1 cellular context compared by ENCODE assay signal in genomic region chr14:37172024-37172869, GRCh38.
TF ChIP-seq lines count a peak whose summit lies in the region.

TSS of gene SLC25A21 (minus strand) at chr14:37172606.

TF ChIP-seq in HepG2, 621 proteins besides CTCF, POLR2A, EP300 and RAD21 (continued from another document and continues in another):
- peak; percentile 95 for TF ChIP-seq ZNF280D (CRISPR knock-in tag; IDR thresholded peaks at IDR 0.05)
- peak; percentile 100 for TF ChIP-seq KLF13 (CRISPR knock-in tag; IDR thresholded peaks at IDR 0.05)
- peak; percentile 51; the same call in 1 of the 2 replicates for TF ChIP-seq ZSCAN30 (CRISPR knock-in tag; IDR thresholded peaks at IDR 0.05)
- peak; percentile 83 for TF ChIP-seq ZNF12 (CRISPR knock-in tag; IDR thresholded peaks at IDR 0.05)
- peak; percentile 90; the same call in 1 of the 2 replicates for TF ChIP-seq ZNF614 (CRISPR knock-in tag; IDR thresholded peaks at IDR 0.05; ENCODE audit: borderline replicate concordance)
- peak; percentile 56; the same call in 1 of the 2 replicates for TF ChIP-seq HDAC6 (IDR thresholded peaks at IDR 0.05; ENCODE audit: low read depth, low read length)
- peak; percentile 96; the same call in 1 of the 2 replicates for TF ChIP-seq MTA1 (CRISPR knock-in tag; IDR thresholded peaks at IDR 0.05; ENCODE audit: borderline replicate concordance)
- TF ChIP-seq TEAD2 (CRISPR knock-in tag; IDR thresholded peaks at IDR 0.05) = peak; percentile 91; the same call in 1 of the 2 replicates
- TF ChIP-seq ZNF564 (CRISPR knock-in tag; IDR thresholded peaks at IDR 0.05) = peak; percentile 97
- TF ChIP-seq THAP11 (CRISPR knock-in tag; IDR thresholded peaks at IDR 0.05) = peak; percentile 93
- TF ChIP-seq HDAC2 (CRISPR knock-in tag; IDR thresholded peaks at IDR 0.05) = peak; percentile 90
- TF ChIP-seq ELF3 (CRISPR knock-in tag; IDR thresholded peaks at IDR 0.05) = peak; percentile 74
- TF ChIP-seq, protein P1, sequence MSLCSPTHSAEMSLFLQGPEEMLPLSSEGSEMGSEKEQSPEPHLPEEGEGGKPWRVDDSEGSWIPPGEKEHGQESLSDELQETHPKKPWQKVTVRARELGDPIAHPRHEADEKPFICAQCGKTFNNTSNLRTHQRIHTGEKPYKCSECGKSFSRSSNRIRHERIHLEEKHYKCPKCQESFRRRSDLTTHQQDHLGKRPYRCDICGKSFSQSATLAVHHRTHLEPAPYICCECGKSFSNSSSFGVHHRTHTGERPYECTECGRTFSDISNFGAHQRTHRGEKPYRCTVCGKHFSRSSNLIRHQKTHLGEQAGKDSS (CRISPR knock-in tag; IDR thresholded peaks at IDR 0.05; ENCODE audit: borderline replicate concordance, low read depth) = peak; percentile 98
- TF ChIP-seq FOXK2 (IDR thresholded peaks at IDR 0.05) = no peak
- peak; percentile 96 for TF ChIP-seq SNAPC2 (CRISPR knock-in tag; IDR thresholded peaks at IDR 0.05)
- TF ChIP-seq HHEX (CRISPR knock-in tag; IDR thresholded peaks at IDR 0.05) = peak; percentile 81; the same call in 1 of the 2 replicates
- peak; percentile 95 for TF ChIP-seq ZNF264 (CRISPR knock-in tag; IDR thresholded peaks at IDR 0.05)
- peak; percentile 97 for TF ChIP-seq ZNF558 (CRISPR knock-in tag; IDR thresholded peaks at IDR 0.05; ENCODE audit: borderline replicate concordance)
- peak; percentile 98 for TF ChIP-seq ZFP41 (CRISPR knock-in tag; IDR thresholded peaks at IDR 0.05; ENCODE audit: borderline replicate concordance)
- TF ChIP-seq, protein P2, sequence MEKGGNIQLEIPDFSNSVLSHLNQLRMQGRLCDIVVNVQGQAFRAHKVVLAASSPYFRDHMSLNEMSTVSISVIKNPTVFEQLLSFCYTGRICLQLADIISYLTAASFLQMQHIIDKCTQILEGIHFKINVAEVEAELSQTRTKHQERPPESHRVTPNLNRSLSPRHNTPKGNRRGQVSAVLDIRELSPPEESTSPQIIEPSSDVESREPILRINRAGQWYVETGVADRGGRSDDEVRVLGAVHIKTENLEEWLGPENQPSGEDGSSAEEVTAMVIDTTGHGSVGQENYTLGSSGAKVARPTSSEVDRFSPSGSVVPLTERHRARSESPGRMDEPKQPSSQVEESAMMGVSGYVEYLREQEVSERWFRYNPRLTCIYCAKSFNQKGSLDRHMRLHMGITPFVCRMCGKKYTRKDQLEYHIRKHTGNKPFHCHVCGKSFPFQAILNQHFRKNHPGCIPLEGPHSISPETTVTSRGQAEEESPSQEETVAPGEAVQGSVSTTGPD (CRISPR knock-in tag; IDR thresholded peaks at IDR 0.05) = peak; percentile 86
- peak; percentile 92 for TF ChIP-seq PHF5A (CRISPR knock-in tag; IDR thresholded peaks at IDR 0.05; ENCODE audit: low read depth, unreplicated experiment)
- TF ChIP-seq ZBTB7A (CRISPR knock-in tag; IDR thresholded peaks at IDR 0.05) = peak; percentile 93
- TF ChIP-seq, protein P3, sequence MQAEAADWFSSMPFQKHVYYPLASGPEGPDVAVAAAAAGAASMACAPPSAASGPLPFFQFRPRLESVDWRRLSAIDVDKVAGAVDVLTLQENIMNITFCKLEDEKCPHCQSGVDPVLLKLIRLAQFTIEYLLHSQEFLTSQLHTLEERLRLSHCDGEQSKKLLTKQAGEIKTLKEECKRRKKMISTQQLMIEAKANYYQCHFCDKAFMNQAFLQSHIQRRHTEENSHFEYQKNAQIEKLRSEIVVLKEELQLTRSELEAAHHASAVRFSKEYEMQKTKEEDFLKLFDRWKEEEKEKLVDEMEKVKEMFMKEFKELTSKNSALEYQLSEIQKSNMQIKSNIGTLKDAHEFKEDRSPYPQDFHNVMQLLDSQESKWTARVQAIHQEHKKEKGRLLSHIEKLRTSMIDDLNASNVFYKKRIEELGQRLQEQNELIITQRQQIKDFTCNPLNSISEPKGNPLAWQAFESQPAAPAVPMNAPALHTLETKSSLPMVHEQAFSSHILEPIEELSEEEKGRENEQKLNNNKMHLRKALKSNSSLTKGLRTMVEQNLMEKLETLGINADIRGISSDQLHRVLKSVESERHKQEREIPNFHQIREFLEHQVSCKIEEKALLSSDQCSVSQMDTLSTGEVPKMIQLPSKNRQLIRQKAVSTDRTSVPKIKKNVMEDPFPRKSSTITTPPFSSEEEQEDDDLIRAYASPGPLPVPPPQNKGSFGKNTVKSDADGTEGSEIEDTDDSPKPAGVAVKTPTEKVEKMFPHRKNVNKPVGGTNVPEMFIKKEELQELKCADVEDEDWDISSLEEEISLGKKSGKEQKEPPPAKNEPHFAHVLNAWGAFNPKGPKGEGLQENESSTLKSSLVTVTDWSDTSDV (CRISPR knock-in tag; IDR thresholded peaks at IDR 0.05) = peak; percentile 98
- TF ChIP-seq KAT8 (CRISPR knock-in tag; IDR thresholded peaks at IDR 0.05) = peak; percentile 97
- peak; percentile 87 for TF ChIP-seq YY1 (IDR thresholded peaks at IDR 0.05; ENCODE audit: insufficient read depth, insufficient replicate concordance, low read depth, low read length)
- TF ChIP-seq NFE2L1 (CRISPR knock-in tag; IDR thresholded peaks at IDR 0.05; ENCODE audit: borderline replicate concordance) = peak; percentile 99
- TF ChIP-seq, protein P4, sequence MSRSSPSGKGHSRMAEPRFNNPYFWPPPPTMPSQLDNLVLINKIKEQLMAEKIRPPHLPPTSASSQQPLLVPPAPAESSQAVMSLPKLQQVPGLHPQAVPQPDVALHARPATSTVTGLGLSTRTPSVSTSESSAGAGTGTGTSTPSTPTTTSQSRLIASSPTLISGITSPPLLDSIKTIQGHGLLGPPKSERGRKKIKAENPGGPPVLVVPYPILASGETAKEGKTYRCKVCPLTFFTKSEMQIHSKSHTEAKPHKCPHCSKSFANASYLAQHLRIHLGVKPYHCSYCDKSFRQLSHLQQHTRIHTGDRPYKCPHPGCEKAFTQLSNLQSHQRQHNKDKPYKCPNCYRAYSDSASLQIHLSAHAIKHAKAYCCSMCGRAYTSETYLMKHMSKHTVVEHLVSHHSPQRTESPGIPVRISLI (CRISPR knock-in tag; IDR thresholded peaks at IDR 0.05; ENCODE audit: borderline replicate concordance) = peak; percentile 71; the same call in 1 of the 2 replicates
- TF ChIP-seq ZNF331 (CRISPR knock-in tag; IDR thresholded peaks at IDR 0.05) = peak; percentile 87
- TF ChIP-seq NBN (conservative IDR thresholded peaks at IDR 0.05) = no peak
- TF ChIP-seq TAF15 (IDR thresholded peaks at IDR 0.05; ENCODE audit: low read depth, low read length, poor library complexity, severe bottlenecking) = peak; percentile 86
- TF ChIP-seq, protein P5, sequence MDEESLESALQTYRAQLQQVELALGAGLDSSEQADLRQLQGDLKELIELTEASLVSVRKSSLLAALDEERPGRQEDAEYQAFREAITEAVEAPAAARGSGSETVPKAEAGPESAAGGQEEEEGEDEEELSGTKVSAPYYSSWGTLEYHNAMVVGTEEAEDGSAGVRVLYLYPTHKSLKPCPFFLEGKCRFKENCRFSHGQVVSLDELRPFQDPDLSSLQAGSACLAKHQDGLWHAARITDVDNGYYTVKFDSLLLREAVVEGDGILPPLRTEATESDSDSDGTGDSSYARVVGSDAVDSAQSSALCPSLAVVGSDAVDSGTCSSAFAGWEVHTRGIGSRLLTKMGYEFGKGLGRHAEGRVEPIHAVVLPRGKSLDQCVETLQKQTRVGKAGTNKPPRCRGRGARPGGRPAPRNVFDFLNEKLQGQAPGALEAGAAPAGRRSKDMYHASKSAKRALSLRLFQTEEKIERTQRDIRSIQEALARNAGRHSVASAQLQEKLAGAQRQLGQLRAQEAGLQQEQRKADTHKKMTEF (CRISPR knock-in tag; IDR thresholded peaks at IDR 0.05) = peak; percentile 96
- TF ChIP-seq ZNF605 (CRISPR knock-in tag; IDR thresholded peaks at IDR 0.05) = peak; percentile 98
- peak; percentile 76; the same call in 1 of the 2 replicates for TF ChIP-seq ZBTB7B (CRISPR knock-in tag; IDR thresholded peaks at IDR 0.05)
- peak; percentile 88 for TF ChIP-seq MED1 (CRISPR knock-in tag; IDR thresholded peaks at IDR 0.05)
- TF ChIP-seq TCF12 (IDR thresholded peaks at IDR 0.05) = no peak
- TF ChIP-seq TCF12 (CRISPR knock-in tag; IDR thresholded peaks at IDR 0.05) = peak; percentile 98
- TF ChIP-seq ZNF207 (IDR thresholded peaks at IDR 0.05; ENCODE audit: borderline replicate concordance) = no peak
- TF ChIP-seq PBX2 (CRISPR knock-in tag; IDR thresholded peaks at IDR 0.05) = no peak
- TF ChIP-seq ZNF20 (CRISPR knock-in tag; IDR thresholded peaks at IDR 0.05) = peak; percentile 94; the same call in 1 of the 2 replicates
- peak; percentile 98 for TF ChIP-seq PTBP1 (IDR thresholded peaks at IDR 0.05; ENCODE audit: low read depth, low read length, poor library complexity, severe bottlenecking)
- TF ChIP-seq RFX5 (IDR thresholded peaks at IDR 0.05; ENCODE audit: low read depth, low read length) = no peak
- TF ChIP-seq, protein P6, sequence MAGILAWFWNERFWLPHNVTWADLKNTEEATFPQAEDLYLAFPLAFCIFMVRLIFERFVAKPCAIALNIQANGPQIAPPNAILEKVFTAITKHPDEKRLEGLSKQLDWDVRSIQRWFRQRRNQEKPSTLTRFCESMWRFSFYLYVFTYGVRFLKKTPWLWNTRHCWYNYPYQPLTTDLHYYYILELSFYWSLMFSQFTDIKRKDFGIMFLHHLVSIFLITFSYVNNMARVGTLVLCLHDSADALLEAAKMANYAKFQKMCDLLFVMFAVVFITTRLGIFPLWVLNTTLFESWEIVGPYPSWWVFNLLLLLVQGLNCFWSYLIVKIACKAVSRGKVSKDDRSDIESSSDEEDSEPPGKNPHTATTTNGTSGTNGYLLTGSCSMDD (CRISPR knock-in tag; IDR thresholded peaks at IDR 0.05) = peak; percentile 93
- TF ChIP-seq SOX6 (IDR thresholded peaks at IDR 0.05) = no peak
- peak; percentile 89 for TF ChIP-seq SOX6 (CRISPR knock-in tag; IDR thresholded peaks at IDR 0.05)
- peak; percentile 95; the same call in 1 of the 2 replicates for TF ChIP-seq ZNF790 (CRISPR knock-in tag; IDR thresholded peaks at IDR 0.05; ENCODE audit: borderline replicate concordance)
- 0 out of 2 replicates have a peak, but pooled peaks have one; percentile 70 for TF ChIP-seq ZNF513 (CRISPR knock-in tag; conservative IDR thresholded peaks at IDR 0.05)
- TF ChIP-seq PCBP2 (optimal IDR thresholded peaks at IDR 0.05; ENCODE audit: low read depth, low read length, poor library complexity, severe bottlenecking) = no peak
- TF ChIP-seq FOXO1 (CRISPR knock-in tag; IDR thresholded peaks at IDR 0.05) = peak; percentile 72
- peak; percentile 68 for TF ChIP-seq NFIC (IDR thresholded peaks at IDR 0.05; ENCODE audit: low read length)
- peak; percentile 97; the same call in 1 of the 2 replicates for TF ChIP-seq ZNF674 (CRISPR knock-in tag; IDR thresholded peaks at IDR 0.05; ENCODE audit: low read depth)
- TF ChIP-seq ZNF333 (CRISPR knock-in tag; IDR thresholded peaks at IDR 0.05; ENCODE audit: borderline replicate concordance) = peak; percentile 100
- TF ChIP-seq IKZF1 (IDR thresholded peaks at IDR 0.05) = no peak
- TF ChIP-seq CREB1 (IDR thresholded peaks at IDR 0.05) = no peak
- TF ChIP-seq CREB1 (CRISPR knock-in tag; IDR thresholded peaks at IDR 0.05) = no peak
- peak; percentile 97 for TF ChIP-seq MTF2 (CRISPR knock-in tag; IDR thresholded peaks at IDR 0.05; ENCODE audit: borderline replicate concordance)
- TF ChIP-seq ATF7 (IDR thresholded peaks at IDR 0.05) = no peak
- TF ChIP-seq ATF7 (CRISPR knock-in tag; IDR thresholded peaks at IDR 0.05) = peak; percentile 87
- TF ChIP-seq MATR3 (CRISPR knock-in tag; IDR thresholded peaks at IDR 0.05) = 0 out of 2 replicates have a peak, but pooled peaks have one; percentile 83
- TF ChIP-seq ZNF644 (CRISPR knock-in tag; IDR thresholded peaks at IDR 0.05; ENCODE audit: low read depth) = peak; percentile 64
- TF ChIP-seq NR3C1 (CRISPR knock-in tag; IDR thresholded peaks at IDR 0.05) = no peak
- TF ChIP-seq ZNF570 (CRISPR knock-in tag; IDR thresholded peaks at IDR 0.05; ENCODE audit: borderline replicate concordance) = peak; percentile 98
- TF ChIP-seq ZSCAN12 (CRISPR knock-in tag; IDR thresholded peaks at IDR 0.05) = peak; percentile 97
- TF ChIP-seq ZNF3 (CRISPR knock-in tag; IDR thresholded peaks at IDR 0.05) = peak; percentile 77; the same call in 1 of the 2 replicates
